In the genomic region with DNA sequence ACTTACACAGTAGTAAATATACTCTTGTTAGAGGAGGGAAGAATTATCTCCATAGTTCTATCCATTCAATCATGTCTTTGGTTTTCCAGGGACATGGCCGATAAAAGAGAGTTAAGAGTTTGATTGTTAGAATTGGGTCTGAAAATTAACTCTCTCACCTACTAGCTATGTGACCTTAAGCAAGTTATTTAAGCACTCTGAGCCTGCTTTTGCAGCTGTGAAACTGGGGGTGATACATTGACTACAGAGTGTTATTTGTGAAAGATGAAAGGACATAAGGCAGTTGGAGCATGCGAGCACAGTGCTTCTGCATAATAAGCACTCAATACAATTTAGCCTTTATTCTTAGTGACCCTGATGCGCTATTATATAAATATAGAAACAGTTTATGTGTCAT, we compare ENCODE assay signal across 1 cellular context.
TF ChIP-seq lines count a peak whose summit lies in the region.

No MANE protein-coding gene starts in this region.

TF ChIP-seq in WTC11, 78 proteins besides CTCF, POLR2A, EP300 and RAD21 (continued from another document):
- TF ChIP-seq ARID4B (CRISPR knock-in tag; IDR thresholded peaks at IDR 0.05; ENCODE audit: borderline replicate concordance) (no peak), USF1 (CRISPR knock-in tag; IDR thresholded peaks at IDR 0.05) (no peak), ZNF425 (CRISPR knock-in tag; conservative IDR thresholded peaks at IDR 0.05) (no peak)
- TF ChIP-seq, protein P1, sequence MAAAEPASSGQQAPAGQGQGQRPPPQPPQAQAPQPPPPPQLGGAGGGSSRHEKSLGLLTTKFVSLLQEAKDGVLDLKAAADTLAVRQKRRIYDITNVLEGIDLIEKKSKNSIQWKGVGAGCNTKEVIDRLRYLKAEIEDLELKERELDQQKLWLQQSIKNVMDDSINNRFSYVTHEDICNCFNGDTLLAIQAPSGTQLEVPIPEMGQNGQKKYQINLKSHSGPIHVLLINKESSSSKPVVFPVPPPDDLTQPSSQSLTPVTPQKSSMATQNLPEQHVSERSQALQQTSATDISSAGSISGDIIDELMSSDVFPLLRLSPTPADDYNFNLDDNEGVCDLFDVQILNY (CRISPR knock-in tag; IDR thresholded peaks at IDR 0.05) = no peak
- TF ChIP-seq, protein P2, sequence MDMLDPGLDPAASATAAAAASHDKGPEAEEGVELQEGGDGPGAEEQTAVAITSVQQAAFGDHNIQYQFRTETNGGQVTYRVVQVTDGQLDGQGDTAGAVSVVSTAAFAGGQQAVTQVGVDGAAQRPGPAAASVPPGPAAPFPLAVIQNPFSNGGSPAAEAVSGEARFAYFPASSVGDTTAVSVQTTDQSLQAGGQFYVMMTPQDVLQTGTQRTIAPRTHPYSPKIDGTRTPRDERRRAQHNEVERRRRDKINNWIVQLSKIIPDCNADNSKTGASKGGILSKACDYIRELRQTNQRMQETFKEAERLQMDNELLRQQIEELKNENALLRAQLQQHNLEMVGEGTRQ (CRISPR knock-in tag; IDR thresholded peaks at IDR 0.05) = no peak
